ENCODE assay signal across 1 cellular context in genomic region chr2:231514225-231514950, GRCh38.
TF ChIP-seq lines count a peak whose summit lies in the region.

No MANE protein-coding gene starts in this region.

TF ChIP-seq in K562, 482 proteins besides CTCF, POLR2A, EP300 and RAD21 (continued from another document and continues in another):
- TF ChIP-seq MGA (IDR thresholded peaks at IDR 0.05): peak; percentile 85
- 0 out of 4 replicates have a peak, but pooled peaks of 1 of the 2 experiments have one; percentile 47 for TF ChIP-seq KDM4B (IDR thresholded peaks at IDR 0.05; ENCODE audit: borderline replicate concordance in 2 of 2, low read depth in 1 of 2)
- TF ChIP-seq HMBOX1 (IDR thresholded peaks at IDR 0.05): no peak
- no peak for TF ChIP-seq ZNF561 (CRISPR knock-in tag; conservative IDR thresholded peaks at IDR 0.05)
- peak; percentile 62 for TF ChIP-seq CCNT2 (IDR thresholded peaks at IDR 0.05; ENCODE audit: borderline replicate concordance, extremely low read depth, insufficient read length, low read depth, low read length)
- TF ChIP-seq MAFK (IDR thresholded peaks at IDR 0.05; ENCODE audit: low read length): no peak
- TF ChIP-seq TAF1 (IDR thresholded peaks at IDR 0.05; ENCODE audit: control insufficient read depth, extremely low read depth, insufficient read depth, low read length, severe bottlenecking): peak; percentile 57
- TF ChIP-seq ZKSCAN3 (CRISPR knock-in tag; IDR thresholded peaks at IDR 0.05): no peak
- TF ChIP-seq HIVEP1 (CRISPR knock-in tag; IDR thresholded peaks at IDR 0.05): 0 out of 2 replicates have a peak, but pooled peaks have one; percentile 14
- TF ChIP-seq DEAF1 (CRISPR knock-in tag; IDR thresholded peaks at IDR 0.05): no peak
- TF ChIP-seq POLR2H (tag; IDR thresholded peaks at IDR 0.05; ENCODE audit: low read depth): peak; percentile 42
- TF ChIP-seq DDX20 (tag; IDR thresholded peaks at IDR 0.05; ENCODE audit: low read depth): no peak
- peak; percentile 15; the same call in 1 of the 2 replicates for TF ChIP-seq ZNF143 (CRISPR knock-in tag; IDR thresholded peaks at IDR 0.05)
- TF ChIP-seq NFATC3 (IDR thresholded peaks at IDR 0.05): no peak
- TF ChIP-seq E2F3 (CRISPR knock-in tag; IDR thresholded peaks at IDR 0.05): peak; percentile 76
- TF ChIP-seq MLLT1 (IDR thresholded peaks at IDR 0.05): 0 out of 4 replicates have a peak, but pooled peaks of 1 of the 2 experiments have one; percentile 40
- TF ChIP-seq CGGBP1 (CRISPR knock-in tag; IDR thresholded peaks at IDR 0.05): peak; percentile 64; the same call in 1 of the 2 replicates
- TF ChIP-seq RBBP5 (IDR thresholded peaks at IDR 0.05; ENCODE audit: borderline replicate concordance, insufficient read depth, low read length, poor library complexity, severe bottlenecking): peak; percentile 34
- TF ChIP-seq NFYB (IDR thresholded peaks at IDR 0.05; ENCODE audit: extremely low read depth, insufficient read length): peak; percentile 54
- TF ChIP-seq YY1 (IDR thresholded peaks at IDR 0.05; ENCODE audit: borderline replicate concordance in 1 of 3, control insufficient read depth in 1 of 3, extremely low read depth in 1 of 3, insufficient read depth in 3 of 3, insufficient read length in 1 of 3, insufficient replicate concordance in 2 of 3, low read depth in 1 of 3, low read length in 2 of 3): peak; percentile 25 to 88 (median 86)
- no peak for TF ChIP-seq CREB3 (tag; conservative IDR thresholded peaks at IDR 0.05; ENCODE audit: low read depth)
- peak; percentile 81 for TF ChIP-seq GMEB1 (CRISPR knock-in tag; IDR thresholded peaks at IDR 0.05)
- no peak for TF ChIP-seq ZNF644 (tag; IDR thresholded peaks at IDR 0.05; ENCODE audit: low read depth)
- TF ChIP-seq TBL1XR1 (IDR thresholded peaks at IDR 0.05; ENCODE audit: low read length in 2 of 2): no peak
- TF ChIP-seq MAZ (CRISPR knock-in tag; conservative IDR thresholded peaks at IDR 0.05 in 1 of 2, IDR thresholded peaks at IDR 0.05 in 1 of 2): peak; percentile 61 to 84; a peak in 3 of 4 replicates
- TF ChIP-seq ZNF592 (IDR thresholded peaks at IDR 0.05): peak; percentile 41; the same call in 1 of the 2 replicates
- TF ChIP-seq ATF7 (IDR thresholded peaks at IDR 0.05): peak; percentile 61; the same call in 1 of the 2 replicates
- no peak for TF ChIP-seq ID3 (CRISPR knock-in tag; IDR thresholded peaks at IDR 0.05)
- TF ChIP-seq ID3 (tag; IDR thresholded peaks at IDR 0.05): no peak
- peak; percentile 96 for TF ChIP-seq POLR2G (IDR thresholded peaks at IDR 0.05; ENCODE audit: low read depth, low read length)
